Comparison of ENCODE assay signal across 1 cellular context in genomic region chr2:42196070-42196402, GRCh38.
TF ChIP-seq lines count a peak whose summit lies in the region.

No MANE protein-coding gene starts in this region.

TF ChIP-seq in WTC11, 78 proteins besides CTCF, POLR2A, EP300 and RAD21 (continued from another document):
- TF ChIP-seq ELF4 (CRISPR knock-in tag; IDR thresholded peaks at IDR 0.05; ENCODE audit: low read depth) (no peak), FOXJ3 (CRISPR knock-in tag; IDR thresholded peaks at IDR 0.05; ENCODE audit: borderline replicate concordance) (no peak), HMGXB4 (CRISPR knock-in tag; IDR thresholded peaks at IDR 0.05) (no peak), TEAD4 (CRISPR knock-in tag; IDR thresholded peaks at IDR 0.05) (no peak), FOXP1 (CRISPR knock-in tag; IDR thresholded peaks at IDR 0.05; ENCODE audit: borderline replicate concordance) (no peak), SP1 (CRISPR knock-in tag; conservative IDR thresholded peaks at IDR 0.05) (no peak), E2F1 (CRISPR knock-in tag; IDR thresholded peaks at IDR 0.05) (no peak), ZNF263 (CRISPR knock-in tag; IDR thresholded peaks at IDR 0.05; ENCODE audit: low read depth) (no peak), ETV6 (CRISPR knock-in tag; IDR thresholded peaks at IDR 0.05) (no peak), ZNF671 (CRISPR knock-in tag; IDR thresholded peaks at IDR 0.05) (no peak), TEAD1 (CRISPR knock-in tag; IDR thresholded peaks at IDR 0.05) (no peak)
TF ChIP-seq in WTC11: peak in this region for 0.
